Comparison of ENCODE assay signal across 8 cellular contexts in the genomic region with DNA sequence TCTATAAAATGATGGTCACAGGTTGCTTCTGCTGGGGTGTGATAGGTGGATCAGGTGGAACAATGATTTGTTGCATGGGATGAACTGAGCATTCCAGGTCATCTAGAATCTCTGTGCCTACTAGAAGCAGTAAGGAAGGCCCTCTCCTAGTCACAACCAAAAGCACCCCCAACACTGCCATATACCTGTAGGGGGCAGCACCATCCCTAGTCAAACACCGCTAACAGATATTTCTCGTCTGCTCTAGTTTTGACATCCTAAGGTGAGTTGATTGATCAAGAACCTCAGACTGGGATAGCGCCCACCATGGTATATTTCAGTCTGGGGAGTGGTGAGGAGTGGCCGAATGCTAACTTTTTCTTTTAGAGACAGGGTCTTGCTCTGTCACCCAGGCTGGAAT.
DNase-seq lines count a peak whose midpoint lies in the region; ATAC-seq, FAIRE-seq and TF ChIP-seq lines count a peak whose summit lies in the region.

No MANE protein-coding gene starts in this region.

- H3K9me3 ChIP-seq in DOHH2 (ENCODE audit: control insufficient read depth, insufficient read depth, low read length) (no peaks in the 10 kb centered on the region), esophagus muscularis mucosa (peaks cover 0 to 5% (median 0%) of the 10 kb centered on the region in 4 donors)

- H3K36me3 Mint-ChIP-seq in WTC11: no peaks in the 10 kb centered on the region

- POLR2A ChIA-PET in WTC11 (lab: Charles Lee): no interaction called here

- no peak for FAIRE-seq in H54 (lab: Jason Lieb, UNC)

- ATAC-seq in WTC11 (peak; percentile 59), omental fat pad (ENCODE audit: low FRiP score) (no peak)

- WGBS in esophagus muscularis mucosa: 59% methylated on average over 3 of the region's 4 CpGs

- H3K4me1 Mint-ChIP-seq in WTC11: peaks cover 28% of the 10 kb centered on the region

- no peak overlapping the region for H3K4me3 Mint-ChIP-seq in WTC11

- CTCF ChIA-PET in WTC11 (lab: Charles Lee): interaction anchor here (0.9 kb wide), 1 partner anchor 58 kb away, joined by 4 read pairs; no protein-coding TSS in a partner anchor

- DNase-seq in H54 (ENCODE audit: insufficient read length, low spot score): peak; percentile 4
- DNase-seq in WTC11 (ENCODE audit: low spot score): peak; percentile 63
- no peak for DNase-seq in esophagus muscularis mucosa (ENCODE audit: extremely low spot score)
- peak; percentile 29 for DNase-seq in stimulated activated CD4-positive, alpha-beta T cell treated with anti-CD3 and anti-CD28 coated beads, Interleukin-4, amount 100 ng/mL, for 1 hour
- DNase-seq in omental fat pad (ENCODE audit: low spot score): no peak
- DNase-seq in HPDE6-E6E7 (ENCODE audit: extremely low spot score): no peak
- no peak for DNase-seq in amygdala (lab: John Stamatoyannopoulos, UW)

- no peaks in the 10 kb centered on the region for H3K79me2 ChIP-seq in DOHH2 (ENCODE audit: control insufficient read depth, low read length)

- H3F3A ChIP-seq in DOHH2 (ENCODE audit: control insufficient read depth, insufficient read depth): no peaks in the 10 kb centered on the region

- H3K27me3 Mint-ChIP-seq in WTC11 (ENCODE audit: low read depth): no peaks in the 10 kb centered on the region

- TF ChIP-seq EP300 in esophagus muscularis mucosa (IDR thresholded peaks at IDR 0.05): no peak

- H3K27me3 ChIP-seq in DOHH2 (ENCODE audit: control insufficient read depth, low read length) (no peaks in the 10 kb centered on the region), esophagus muscularis mucosa (no peaks in the 10 kb centered on the region)

- no peak overlapping the region for H3K27ac Mint-ChIP-seq in WTC11

- H3K4me3 ChIP-seq in DOHH2 (ENCODE audit: low read length) (no peak overlapping the region), esophagus muscularis mucosa (no peak overlapping the region)

- TF ChIP-seq CTCF in DOHH2 (IDR thresholded peaks at IDR 0.05; ENCODE audit: low read depth, low read length, poor library complexity, severe bottlenecking) (peak; percentile 52), WTC11 (IDR thresholded peaks at IDR 0.05) (peak; percentile 48), esophagus muscularis mucosa (IDR thresholded peaks at IDR 0.05) (peak; percentile 22 to 47 (median 30)), omental fat pad (IDR thresholded peaks at IDR 0.05) (no peak)

- intact Hi-C loops in esophagus muscularis mucosa (cut with DNase I): loop anchor here (5.0 to 10.0 kb wide), 2 partner anchors 57 to 150 kb away; no protein-coding TSS in a partner anchor

- no peaks in the 10 kb centered on the region for H3K4me1 ChIP-seq in DOHH2 (ENCODE audit: control insufficient read depth, low read length)
- no peaks in the 10 kb centered on the region for H3K4me1 ChIP-seq in esophagus muscularis mucosa

- H3K9me3 Mint-ChIP-seq in WTC11: no peaks in the 10 kb centered on the region

- no peaks in the 10 kb centered on the region for H3K36me3 ChIP-seq in DOHH2 (ENCODE audit: control insufficient read depth, low read length)
- H3K36me3 ChIP-seq in esophagus muscularis mucosa: no peaks in the 10 kb centered on the region

- H3K4me2 ChIP-seq in DOHH2 (ENCODE audit: low read length): no peak overlapping the region

- no peak overlapping the region for H3K27ac ChIP-seq in DOHH2 (ENCODE audit: low read depth, low read length)
- H3K27ac ChIP-seq in esophagus muscularis mucosa (replicated peaks in 1 of 4): no peak overlapping the region

- TF ChIP-seq POLR2A in H54 (IDR thresholded peaks at IDR 0.05; ENCODE audit: low read depth, low read length): no peak
- no peak for TF ChIP-seq POLR2A in esophagus muscularis mucosa (IDR thresholded peaks at IDR 0.05; ENCODE audit: low read depth)

- H3K9me2 ChIP-seq in DOHH2 (replicated peaks; ENCODE audit: control insufficient read depth, low read length): no peaks in the 10 kb centered on the region

- H4K20me1 ChIP-seq in DOHH2 (ENCODE audit: control insufficient read depth, insufficient read depth, low read depth, low read length): no peaks in the 10 kb centered on the region

TF ChIP-seq in WTC11, 78 proteins besides CTCF, POLR2A, EP300 and RAD21:
- TF ChIP-seq ZNF219 (CRISPR knock-in tag; IDR thresholded peaks at IDR 0.05; ENCODE audit: borderline replicate concordance): no peak
- TF ChIP-seq NR1H2 (CRISPR knock-in tag; IDR thresholded peaks at IDR 0.05): no peak
- TF ChIP-seq ZNF232 (CRISPR knock-in tag; IDR thresholded peaks at IDR 0.05): no peak
- TF ChIP-seq, protein P1, sequence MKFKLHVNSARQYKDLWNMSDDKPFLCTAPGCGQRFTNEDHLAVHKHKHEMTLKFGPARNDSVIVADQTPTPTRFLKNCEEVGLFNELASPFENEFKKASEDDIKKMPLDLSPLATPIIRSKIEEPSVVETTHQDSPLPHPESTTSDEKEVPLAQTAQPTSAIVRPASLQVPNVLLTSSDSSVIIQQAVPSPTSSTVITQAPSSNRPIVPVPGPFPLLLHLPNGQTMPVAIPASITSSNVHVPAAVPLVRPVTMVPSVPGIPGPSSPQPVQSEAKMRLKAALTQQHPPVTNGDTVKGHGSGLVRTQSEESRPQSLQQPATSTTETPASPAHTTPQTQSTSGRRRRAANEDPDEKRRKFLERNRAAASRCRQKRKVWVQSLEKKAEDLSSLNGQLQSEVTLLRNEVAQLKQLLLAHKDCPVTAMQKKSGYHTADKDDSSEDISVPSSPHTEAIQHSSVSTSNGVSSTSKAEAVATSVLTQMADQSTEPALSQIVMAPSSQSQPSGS (CRISPR knock-in tag; IDR thresholded peaks at IDR 0.05; ENCODE audit: borderline replicate concordance, low read depth): no peak
- TF ChIP-seq, protein P2, sequence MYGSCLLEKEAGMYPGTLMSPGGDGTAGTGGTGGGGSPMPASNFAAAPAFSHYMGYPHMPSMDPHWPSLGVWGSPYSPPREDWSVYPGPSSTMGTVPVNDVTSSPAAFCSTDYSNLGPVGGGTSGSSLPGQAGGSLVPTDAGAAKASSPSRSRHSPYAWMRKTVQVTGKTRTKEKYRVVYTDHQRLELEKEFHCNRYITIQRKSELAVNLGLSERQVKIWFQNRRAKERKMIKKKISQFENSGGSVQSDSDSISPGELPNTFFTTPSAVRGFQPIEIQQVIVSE (CRISPR knock-in tag; IDR thresholded peaks at IDR 0.05; ENCODE audit: borderline replicate concordance): no peak
TF ChIP-seq in WTC11: peak in this region for 0.

Comparison
In these comparisons a context has a peak if more than half of its experiments do, and no peak if none do; other contexts are left out.
1. CTCF ChIP-seq: peak in DOHH2 (single experiment), WTC11 (single experiment) and esophagus muscularis mucosa (3 of 3); none in omental fat pad (0 of 3).
2. DNase-seq: peak in H54 (single experiment), WTC11 (single experiment) and stimulated activated CD4-positive, alpha-beta T cell treated with anti-CD3 and anti-CD28 coated beads, Interleukin-4, amount 100 ng/mL, for 1 hour (single experiment); none in esophagus muscularis mucosa (single experiment), omental fat pad (single experiment), HPDE6-E6E7 (single experiment) and amygdala (0 of 56).